In the genomic region with DNA sequence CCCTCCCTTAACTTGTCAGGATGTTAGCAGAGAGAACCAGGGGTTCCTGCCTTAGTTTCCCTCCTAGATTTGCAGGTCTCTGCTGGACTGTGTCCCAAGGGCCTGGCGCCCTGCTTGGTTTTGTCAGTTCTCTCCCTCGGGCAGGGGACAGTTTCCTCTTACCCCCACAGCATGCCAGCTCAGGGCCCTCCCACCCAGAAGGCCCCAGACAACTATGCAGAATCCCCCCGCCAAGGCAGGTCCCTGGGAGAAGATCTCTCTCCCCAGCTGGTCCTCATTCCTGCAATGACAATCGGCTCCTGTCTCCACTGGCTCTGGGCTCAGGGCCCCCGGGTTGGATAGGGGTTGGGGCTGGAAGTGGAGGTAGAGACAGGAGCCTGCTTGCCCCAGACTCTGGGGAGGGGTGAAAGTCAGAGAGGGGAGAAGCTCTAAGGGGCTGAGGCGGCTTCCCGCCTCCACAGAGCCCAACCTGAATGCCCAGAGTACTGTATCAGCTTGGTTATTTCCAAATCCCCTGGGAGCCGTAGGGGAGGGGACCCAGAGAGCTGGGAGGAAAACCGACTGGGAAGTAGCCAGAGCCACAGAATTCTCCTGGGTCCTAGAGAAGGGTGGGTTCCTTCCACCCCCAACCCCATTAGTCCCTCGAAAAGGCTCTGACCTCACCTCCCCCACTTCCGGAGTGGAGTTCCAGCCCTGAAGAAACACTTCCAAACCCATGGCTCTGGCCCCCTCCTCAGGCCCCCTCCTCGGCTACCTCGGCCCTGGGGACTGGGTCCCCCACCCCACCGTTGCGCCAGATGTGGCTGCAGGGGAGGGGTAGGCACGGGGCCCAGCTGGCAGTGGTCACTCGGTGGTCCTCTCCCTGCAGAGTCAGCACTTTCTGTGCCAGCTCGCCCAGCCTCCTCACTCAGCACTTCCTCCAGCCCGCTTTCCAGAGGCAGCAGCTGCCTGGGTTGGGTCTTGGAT, we compare ENCODE assay signal across 9 cellular contexts. TPM values are rescaled to one million over a fixed set of nuclear protein-coding genes. Genes with fewer than 3 reads are reported as not detected.
DNase-seq lines count a peak whose midpoint lies in the region; ATAC-seq and TF ChIP-seq lines count a peak whose summit lies in the region.
"Had no signal": no experiment of that assay in that cellular context is flagged by ENCODE, and none has a peak within 500 bp of the region (broad histone marks: within the 10 kb centered on the region; RNA-seq: fewer than 3 reads in every experiment).

No MANE protein-coding gene starts in this region.

- H3K9me3 ChIP-seq in WERI-Rb-1 (ENCODE audit: severe bottlenecking) (peaks cover 11% of the 10 kb centered on the region), hepatocyte (ENCODE audit: low read depth) (no peaks in the 10 kb centered on the region), testis (no peaks in the 10 kb centered on the region)

- H3K79me2 ChIP-seq in hepatocyte: no peaks in the 10 kb centered on the region

- H3K27ac ChIP-seq in WERI-Rb-1 (peak overlapping the region; percentile 90), hepatocyte (peak overlapping the region; percentile 88), testis (peak overlapping the region; percentile 18 to 42)

- H3K36me3 ChIP-seq in WERI-Rb-1 (peaks cover 25% of the 10 kb centered on the region), hepatocyte (replicated peaks; ENCODE audit: insufficient read depth, low read depth) (no peaks in the 10 kb centered on the region), testis (ENCODE audit: low read depth, missing control alignments) (no peaks in the 10 kb centered on the region)

- H3K4me3 ChIP-seq in WERI-Rb-1 (ENCODE audit: low read depth, low read length) (peak overlapping the region; percentile 15), hepatocyte (no peak overlapping the region), testis (no peak overlapping the region)

- 40% methylated on average over 18 of the region's 19 CpGs for WGBS in hepatocyte (ENCODE audit: low lambda C conversion rate, missing lambda C conversion rate)
- 48 to 53% methylated on average over 10 to 19 of the region's 19 CpGs for WGBS in testis, 2 donors

- no peaks in the 10 kb centered on the region for H3K9me2 ChIP-seq in hepatocyte (replicated peaks; ENCODE audit: insufficient read depth)

- intact Hi-C loops in testis (cut with DNase I; ENCODE audit: low total_unique reads) (no loop called here), left colon (cut with DNase I, micrococcal nuclease) (no loop called here)

- peak overlapping the region; percentile 19 for H2AFZ ChIP-seq in hepatocyte

- H3K4me1 ChIP-seq in hepatocyte (ENCODE audit: insufficient read depth) (peaks cover 46% of the 10 kb centered on the region), testis (peaks cover 36% of the 10 kb centered on the region)

- peak overlapping the region; percentile 69 for H3K4me2 ChIP-seq in hepatocyte

- H3K27me3 ChIP-seq in WERI-Rb-1 (ENCODE audit: insufficient read depth, low read depth, severe bottlenecking): no peaks in the 10 kb centered on the region
- H3K27me3 ChIP-seq in hepatocyte: no peaks in the 10 kb centered on the region
- no peaks in the 10 kb centered on the region for H3K27me3 ChIP-seq in testis

- ATAC-seq in GM21717 (IDR thresholded peaks at IDR 0.05; ENCODE audit: unreplicated experiment): no peak
- no peak for ATAC-seq in left colon

- TF ChIP-seq CTCF in WERI-Rb-1 (IDR thresholded peaks at IDR 0.05; ENCODE audit: low read depth, low read length): no peak
- no peak for TF ChIP-seq CTCF in hepatocyte (IDR thresholded peaks at IDR 0.05; ENCODE audit: poor library complexity)
- no peak for TF ChIP-seq CTCF in testis (IDR thresholded peaks at IDR 0.05)

- DNase-seq in NCI-H1436 (lab: John Stamatoyannopoulos, UW) (peak; percentile 9), NCI-H1436 treated with DMSO at 0.1 percent for 48 hours (lab: John Stamatoyannopoulos, UW) (no peak), WERI-Rb-1 (peak; percentile 77), hepatocyte (ENCODE audit: low spot score) (peak; percentile 75), testis (no peak), NCI-H2029 treated with DMSO at 0.1 percent for 48 hours (lab: John Stamatoyannopoulos, UW) (no peak), left colon (no peak)
- DNase-seq: hippocampal formation had no signal

- no peak for TF ChIP-seq POLR2A in testis (IDR thresholded peaks at IDR 0.05)

- H4K20me1 ChIP-seq in hepatocyte (ENCODE audit: insufficient read depth, poor library complexity, severe bottlenecking): no peaks in the 10 kb centered on the region

RNA-seq across cellular contexts. Expression of gene LOXL1, which starts 3.8 kb away (rescaled TPM):
- total RNA-seq in hepatocyte: 35.6 and 44.5 TPM in 2 replicates
- 96.9 and 136 TPM in 2 replicates for polyA plus RNA-seq in hepatocyte
- total RNA-seq in testis: 10 to 100 TPM; 13.9 to 14.9 TPM
- 56.8 TPM for polyA plus RNA-seq in testis (ENCODE audit: insufficient read depth, low read depth, low replicate concordance)
- 1 to 10 TPM; 2.0 to 2.5 TPM for total RNA-seq in left colon

RNA-seq across cellular contexts. Expression of gene TBC1D21, which starts 49.1 kb away (rescaled TPM):
- not detected in 2 replicates for total RNA-seq in hepatocyte
- polyA plus RNA-seq in hepatocyte: not detected in 2 replicates
- 10 to 100 TPM; 17.9 to 47.6 TPM for total RNA-seq in testis
- polyA plus RNA-seq in testis (ENCODE audit: insufficient read depth, low read depth, low replicate concordance): 80.2 TPM
- total RNA-seq in left colon: not detected

Comparison
In these comparisons a context has a peak if more than half of its experiments do, and no peak if none do; other contexts are left out.
1. DNase-seq: peak in NCI-H1436 (single experiment), WERI-Rb-1 (single experiment) and hepatocyte (single experiment); none in NCI-H1436 treated with DMSO at 0.1 percent for 48 hours (single experiment), testis (single experiment), NCI-H2029 treated with DMSO at 0.1 percent for 48 hours (single experiment) and left colon (0 of 2).
2. H3K27ac ChIP-seq: peak in every context shown above with its lines; median percentile 90 in WERI-Rb-1; 88 in hepatocyte; 30 in testis.
3. RNA of gene LOXL1, which starts 3.8 kb away (total RNA-seq): 35.6 to 44.5 TPM in hepatocyte and 13.9 to 14.9 TPM in testis; 2.0 to 2.5 TPM in left colon; every median in the first group is over 4 times any median in the second.
4. RNA of gene TBC1D21, which starts 49.1 kb away (total RNA-seq): 17.9 to 47.6 TPM in testis; not detected in hepatocyte and not detected in left colon; every median in the first group is over 10 times any median in the second.